ENCODE assay signal across 13 cellular contexts in genomic region chr2:222294996-222295367, GRCh38. TPM values are rescaled to one million over a fixed set of nuclear protein-coding genes. Genes with fewer than 3 reads are reported as not detected.
DNase-seq lines count a peak whose midpoint lies in the region; ATAC-seq and TF ChIP-seq lines count a peak whose summit lies in the region.
"Had no signal": no experiment of that assay in that cellular context is flagged by ENCODE, and none has a peak within 500 bp of the region (broad histone marks: within the 10 kb centered on the region; RNA-seq: fewer than 3 reads in every experiment).

No MANE protein-coding gene starts in this region.

- peak overlapping the region; percentile 84 for H3K4me2 ChIP-seq in smooth muscle cell

- H3K36me3 ChIP-seq in iPS-15b (ENCODE audit: control insufficient read depth, insufficient read depth, low read length), result no peaks in the 10 kb centered on the region
- H3K36me3 ChIP-seq in smooth muscle cell (ENCODE audit: low read depth), result no peaks in the 10 kb centered on the region
- H3K36me3 ChIP-seq: colonic mucosa had no signal

- intact Hi-C loops in activated CD8-positive, alpha-beta T cell treated with anti-CD3 and anti-CD28 coated beads for 36 hours (cut with micrococcal nuclease), result no loop called here
- intact Hi-C loops in activated T-helper 2 cell treated with anti-CD3 and anti-CD28 coated beads, Interferon-gamma antibody, Interleukin-2, Interleukin-4, amounts not matched to agents 10 μg/mL and 5 μg/mL and 100 μg/mL, durations not matched to agents 14 hours and 24 hours and 36 hours (cut with micrococcal nuclease), result loop anchor here (2.0 to 5.0 kb wide), 3 partner anchors 18 to 723 kb away; partner anchors contain the start of gene EPHA4

- 3% methylated on average over 27 of the region's 27 CpGs for WGBS in smooth muscle cell (ENCODE audit: low lambda C conversion rate)

- POLR2A ChIA-PET in activated CD8-positive, alpha-beta T cell treated with anti-CD3 and anti-CD28 coated beads, Interleukin-2, amount 10 ng/mL, durations not matched to agents 7 days and 5 days (lab: Charles Lee), result no interaction called here
- POLR2A ChIA-PET in activated CD8-positive, alpha-beta T cell treated with anti-CD3 and anti-CD28 coated beads for 36 hours (lab: Charles Lee), result no interaction called here

- H3K4me1 Mint-ChIP-seq in activated CD8-positive, alpha-beta T cell treated with anti-CD3 and anti-CD28 coated beads, Interleukin-2, amount 10 ng/mL, durations not matched to agents 7 days and 5 days (ENCODE audit: low read depth), result peaks cover 24% of the 10 kb centered on the region
- peaks cover 16% of the 10 kb centered on the region for H3K4me1 Mint-ChIP-seq in activated CD8-positive, alpha-beta T cell treated with anti-CD3 and anti-CD28 coated beads for 36 hours (ENCODE audit: low read depth)
- H3K4me1 Mint-ChIP-seq in activated T-helper 2 cell treated with anti-CD3 and anti-CD28 coated beads, Interferon-gamma antibody, Interleukin-2, Interleukin-4, amounts not matched to agents 10 μg/mL and 5 μg/mL and 100 μg/mL, durations not matched to agents 14 hours and 24 hours and 36 hours (ENCODE audit: low read depth), result peaks cover 25% of the 10 kb centered on the region

- no peak overlapping the region for H3K27ac ChIP-seq in smooth muscle cell (ENCODE audit: low read depth)
- H3K27ac ChIP-seq: colonic mucosa had no signal

- no peak for ATAC-seq in activated CD8-positive, alpha-beta T cell treated with anti-CD3 and anti-CD28 coated beads, Interleukin-2, amount 10 ng/mL, durations not matched to agents 7 days and 5 days
- ATAC-seq in activated CD8-positive, alpha-beta T cell treated with anti-CD3 and anti-CD28 coated beads for 36 hours, result no peak
- ATAC-seq in HG03469 (IDR thresholded peaks at IDR 0.05; ENCODE audit: unreplicated experiment), result no peak

- peaks cover 90% of the 10 kb centered on the region for H3K27me3 Mint-ChIP-seq in activated CD8-positive, alpha-beta T cell treated with anti-CD3 and anti-CD28 coated beads, Interleukin-2, amount 10 ng/mL, durations not matched to agents 7 days and 5 days (ENCODE audit: low read depth)
- peaks cover 87% of the 10 kb centered on the region for H3K27me3 Mint-ChIP-seq in activated CD8-positive, alpha-beta T cell treated with anti-CD3 and anti-CD28 coated beads for 36 hours
- H3K27me3 Mint-ChIP-seq in activated T-helper 2 cell treated with anti-CD3 and anti-CD28 coated beads, Interferon-gamma antibody, Interleukin-2, Interleukin-4, amounts not matched to agents 10 μg/mL and 5 μg/mL and 100 μg/mL, durations not matched to agents 14 hours and 24 hours and 36 hours (ENCODE audit: low read depth), result peaks cover 92% of the 10 kb centered on the region

- DNase-seq in activated CD8-positive, alpha-beta T cell treated with anti-CD3 and anti-CD28 coated beads, Interleukin-2, amount 10 ng/mL, durations not matched to agents 7 days and 5 days, result no peak
- DNase-seq in activated CD8-positive, alpha-beta T cell treated with anti-CD3 and anti-CD28 coated beads for 36 hours, result no peak
- no peak for DNase-seq in activated T-helper 2 cell treated with anti-CD3 and anti-CD28 coated beads, Interferon-gamma antibody, Interleukin-2, Interleukin-4, amounts not matched to agents 10 μg/mL and 5 μg/mL and 100 μg/mL, durations not matched to agents 14 hours and 24 hours and 36 hours (ENCODE audit: low spot score)
- DNase-seq in smooth muscle cell (lab: John Stamatoyannopoulos, UW; ENCODE audit: unreplicated experiment), result no peak
- no peak for DNase-seq in SW480 (ENCODE audit: low spot score)
- no peak for DNase-seq in SHP77 treated with DMSO at 0.1 percent for 48 hours (lab: John Stamatoyannopoulos, UW)
- DNase-seq: activated CD8-positive, alpha-beta memory T cell treated with anti-CD3 and anti-CD28 coated beads for 24 hours; colonic mucosa; NCI-H1048; small intestine; stimulated activated naive CD4-positive, alpha-beta T cell treated with Interleukin-2 at 50 U/mL for 16 hours had no signal

- H3K4me3 ChIP-seq in iPS-15b (ENCODE audit: low read depth, low read length) (peak overlapping the region; percentile 13), smooth muscle cell (peak overlapping the region; percentile 40)
- H3K4me3 ChIP-seq: colonic mucosa had no signal

- peaks cover 10% of the 10 kb centered on the region for H3K4me1 ChIP-seq in iPS-15b (ENCODE audit: control insufficient read depth, insufficient read depth, low read length)
- H3K4me1 ChIP-seq in smooth muscle cell (ENCODE audit: low read depth), result peaks cover 44% of the 10 kb centered on the region

- peaks cover 22% of the 10 kb centered on the region for H3K36me3 Mint-ChIP-seq in activated CD8-positive, alpha-beta T cell treated with anti-CD3 and anti-CD28 coated beads, Interleukin-2, amount 10 ng/mL, durations not matched to agents 7 days and 5 days (ENCODE audit: low read depth)
- peaks cover 3% of the 10 kb centered on the region for H3K36me3 Mint-ChIP-seq in activated CD8-positive, alpha-beta T cell treated with anti-CD3 and anti-CD28 coated beads for 36 hours (ENCODE audit: low read depth)
- peaks cover 13% of the 10 kb centered on the region for H3K36me3 Mint-ChIP-seq in activated T-helper 2 cell treated with anti-CD3 and anti-CD28 coated beads, Interferon-gamma antibody, Interleukin-2, Interleukin-4, amounts not matched to agents 10 μg/mL and 5 μg/mL and 100 μg/mL, durations not matched to agents 14 hours and 24 hours and 36 hours (ENCODE audit: low read depth)

- H3K27ac Mint-ChIP-seq in activated CD8-positive, alpha-beta T cell treated with anti-CD3 and anti-CD28 coated beads, Interleukin-2, amount 10 ng/mL, durations not matched to agents 7 days and 5 days, result no peak overlapping the region
- no peak overlapping the region for H3K27ac Mint-ChIP-seq in activated CD8-positive, alpha-beta T cell treated with anti-CD3 and anti-CD28 coated beads for 36 hours
- H3K27ac Mint-ChIP-seq in activated T-helper 2 cell treated with anti-CD3 and anti-CD28 coated beads, Interferon-gamma antibody, Interleukin-2, Interleukin-4, amounts not matched to agents 10 μg/mL and 5 μg/mL and 100 μg/mL, durations not matched to agents 14 hours and 24 hours and 36 hours, result peak overlapping the region; percentile 70

- H3K9me3 ChIP-seq in iPS-15b (ENCODE audit: control insufficient read depth, insufficient read depth, low read length) (no peaks in the 10 kb centered on the region), smooth muscle cell (replicated peaks; ENCODE audit: low read depth) (no peaks in the 10 kb centered on the region)
- H3K9me3 ChIP-seq: colonic mucosa had no signal

- H4K20me1 ChIP-seq in smooth muscle cell (ENCODE audit: low read depth), result no peaks in the 10 kb centered on the region

- H3K79me2 ChIP-seq in smooth muscle cell (ENCODE audit: low read depth), result no peaks in the 10 kb centered on the region

- CTCF ChIA-PET in activated CD8-positive, alpha-beta T cell treated with anti-CD3 and anti-CD28 coated beads, Interleukin-2, amount 10 ng/mL, durations not matched to agents 7 days and 5 days (lab: Charles Lee), result no interaction called here
- CTCF ChIA-PET in activated CD8-positive, alpha-beta T cell treated with anti-CD3 and anti-CD28 coated beads for 36 hours (lab: Charles Lee), result no interaction called here

- H2AFZ ChIP-seq in smooth muscle cell (ENCODE audit: low read depth), result no peak overlapping the region

- H3K9ac ChIP-seq in iPS-15b (ENCODE audit: low read depth, low read length) (no peak overlapping the region), smooth muscle cell (ENCODE audit: low read depth) (no peak overlapping the region)

- peak overlapping the region; percentile 53 for H3K4me3 Mint-ChIP-seq in activated CD8-positive, alpha-beta T cell treated with anti-CD3 and anti-CD28 coated beads, Interleukin-2, amount 10 ng/mL, durations not matched to agents 7 days and 5 days
- H3K4me3 Mint-ChIP-seq in activated CD8-positive, alpha-beta T cell treated with anti-CD3 and anti-CD28 coated beads for 36 hours, result no peak overlapping the region
- no peak overlapping the region for H3K4me3 Mint-ChIP-seq in activated T-helper 2 cell treated with anti-CD3 and anti-CD28 coated beads, Interferon-gamma antibody, Interleukin-2, Interleukin-4, amounts not matched to agents 10 μg/mL and 5 μg/mL and 100 μg/mL, durations not matched to agents 14 hours and 24 hours and 36 hours (ENCODE audit: low read depth)

- H3K27me3 ChIP-seq in iPS-15b (ENCODE audit: control insufficient read depth, insufficient read depth, low read length) (peaks cover 94% of the 10 kb centered on the region), smooth muscle cell (ENCODE audit: low read depth) (peaks cover 100% of the 10 kb centered on the region)

- peaks cover 8% of the 10 kb centered on the region for H3K9me3 Mint-ChIP-seq in activated CD8-positive, alpha-beta T cell treated with anti-CD3 and anti-CD28 coated beads, Interleukin-2, amount 10 ng/mL, durations not matched to agents 7 days and 5 days (ENCODE audit: insufficient read depth)
- H3K9me3 Mint-ChIP-seq in activated CD8-positive, alpha-beta T cell treated with anti-CD3 and anti-CD28 coated beads for 36 hours, result peaks cover 3% of the 10 kb centered on the region
- peaks cover 4% of the 10 kb centered on the region for H3K9me3 Mint-ChIP-seq in activated T-helper 2 cell treated with anti-CD3 and anti-CD28 coated beads, Interferon-gamma antibody, Interleukin-2, Interleukin-4, amounts not matched to agents 10 μg/mL and 5 μg/mL and 100 μg/mL, durations not matched to agents 14 hours and 24 hours and 36 hours

- no peak for TF ChIP-seq CTCF in activated CD8-positive, alpha-beta T cell treated with anti-CD3 and anti-CD28 coated beads for 36 hours (IDR thresholded peaks at IDR 0.05)
- no peak for TF ChIP-seq CTCF in smooth muscle cell (IDR thresholded peaks at IDR 0.05; ENCODE audit: borderline replicate concordance, insufficient read depth, poor library complexity, severe bottlenecking)

- no peaks in the 10 kb centered on the region for H3F3A ChIP-seq in smooth muscle cell (ENCODE audit: low read depth)

RNA-seq across cellular contexts. Expression of gene PAX3, which starts 3.8 kb away (rescaled TPM):
- total RNA-seq in activated CD8-positive, alpha-beta T cell treated with anti-CD3 and anti-CD28 coated beads, Interleukin-2, amount 10 ng/mL, durations not matched to agents 7 days and 5 days, result not detected
- not detected for total RNA-seq in activated CD8-positive, alpha-beta T cell treated with anti-CD3 and anti-CD28 coated beads for 36 hours
- not detected in 2 replicates for total RNA-seq in activated T-helper 2 cell treated with anti-CD3 and anti-CD28 coated beads, Interferon-gamma antibody, Interleukin-2, Interleukin-4, amounts not matched to agents 10 μg/mL and 5 μg/mL and 100 μg/mL, durations not matched to agents 14 hours and 24 hours and 36 hours
- total RNA-seq in smooth muscle cell, result 0.94 TPM in 1 of 2 replicates, not detected in the other
- not detected in 2 replicates for polyA plus RNA-seq in smooth muscle cell
- polyA plus RNA-seq: small intestine had no signal
